In genomic region chr22:42686756-42687491, GRCh38 we compare ENCODE assay signal across 1 cellular context.
TF ChIP-seq lines count a peak whose summit lies in the region.

No MANE protein-coding gene starts in this region.

TF ChIP-seq in GM12878, 131 proteins besides CTCF, POLR2A, EP300 and RAD21:
- TF ChIP-seq POLR2AphosphoS5 (IDR thresholded peaks at IDR 0.05; ENCODE audit: low read length): no peak; the same call in 1 of the 2 replicates
- no peak for TF ChIP-seq BCLAF1 (IDR thresholded peaks at IDR 0.05)
- no peak for TF ChIP-seq MLLT1 (IDR thresholded peaks at IDR 0.05)
- no peak; the same call in 1 of the 2 replicates for TF ChIP-seq POLR2AphosphoS2 (IDR thresholded peaks at IDR 0.05; ENCODE audit: low read depth, low read length)
- TF ChIP-seq CHD4 (IDR thresholded peaks at IDR 0.05): no peak
- TF ChIP-seq ZBED1 (IDR thresholded peaks at IDR 0.05; ENCODE audit: borderline replicate concordance): no peak
- no peak for TF ChIP-seq SUPT20H (IDR thresholded peaks at IDR 0.05; ENCODE audit: borderline replicate concordance, control insufficient read depth, low read depth, low read length)
- TF ChIP-seq RELB (IDR thresholded peaks at IDR 0.05; ENCODE audit: low read depth): no peak
